Comparison of ENCODE assay signal across 8 cellular contexts in genomic region chr1:149927535-149928387, GRCh38. TPM values are rescaled to one million over a fixed set of nuclear protein-coding genes. Genes with fewer than 3 reads are reported as not detected.
DNase-seq lines count a peak whose midpoint lies in the region; ATAC-seq, FAIRE-seq and TF ChIP-seq lines count a peak whose summit lies in the region.

Gene SF3B4 (minus strand): TSS chr1:149927803. CDS start chr1:149927759, 44 bp downstream.

- peak within 1 kb of the TSS; percentile 37 for H2BK12ac ChIP-seq in trophoblast cell (ENCODE audit: low read length)

- peak within 1 kb of the TSS; percentile 93 for H3K27ac ChIP-seq in cardiac muscle cell
- H3K27ac ChIP-seq in trophoblast cell (ENCODE audit: low read depth, low read length), result peak within 1 kb of the TSS; percentile 95
- H3K27ac ChIP-seq in transverse colon, result peak within 1 kb of the TSS; percentile 94 to 96 (median 96)

- H4K12ac ChIP-seq in trophoblast cell (ENCODE audit: low read depth, low read length), result peak within 1 kb of the TSS; percentile 86

- peak within 1 kb of the TSS; percentile 94 for H4K8ac ChIP-seq in trophoblast cell (ENCODE audit: low read depth, low read length)

- TF ChIP-seq POLR2A in GM12892 (IDR thresholded peaks at IDR 0.05; ENCODE audit: low read depth, low read length) (peak; percentile 98), transverse colon (IDR thresholded peaks at IDR 0.05) (peak; percentile 94)

- TF ChIP-seq CTCF in cardiac muscle cell (IDR thresholded peaks at IDR 0.05; ENCODE audit: low read depth, low read length), result no peak
- TF ChIP-seq CTCF in transverse colon (IDR thresholded peaks at IDR 0.05), result no peak

- H3K4me1 ChIP-seq in adipocyte (ENCODE audit: control insufficient read depth, insufficient read depth, low read length) (peaks cover 32% of the 10 kb centered on the region), cardiac muscle cell (ENCODE audit: low read depth) (peaks cover 13% of the 10 kb centered on the region), trophoblast cell (ENCODE audit: control insufficient read depth in 1 of 2, insufficient read depth in 2 of 2, low read length in 2 of 2) (peaks cover 7 to 10% of the 10 kb centered on the region in 2 experiments), transverse colon (peaks cover 20 to 74% (median 44%) of the 10 kb centered on the region in 4 donors)

- H2BK120ac ChIP-seq in trophoblast cell (ENCODE audit: insufficient read depth, low read length, poor library complexity), result peak within 1 kb of the TSS; percentile 19

- CTCF ChIA-PET in T-cell (lab: Charles Lee), result interaction anchor here in 1 of 2 donors (0.6 to 1.2 kb wide), 6 partner anchors 28 to 326 kb away, joined by 3 to 7 read pairs (median 4); partner anchors contain the start of gene BOLA1

- H3K9ac ChIP-seq in adipocyte (ENCODE audit: low read length), result peak within 1 kb of the TSS; percentile 97
- H3K9ac ChIP-seq in trophoblast cell (ENCODE audit: low read length), result peak within 1 kb of the TSS; percentile 98

- peaks cover 11% of the 10 kb centered on the region for H3K79me1 ChIP-seq in trophoblast cell (ENCODE audit: low read length)

- DNase-seq in GM12892 (ENCODE audit: insufficient read length) (peak; percentile 82), NCI-H1436 treated with DMSO at 0.1 percent for 48 hours (lab: John Stamatoyannopoulos, UW) (peak; percentile 78), T-cell (peak; percentile 87 to 98 (median 96)), adipocyte (ENCODE audit: low read depth) (peak; percentile 98), cardiac muscle cell (ENCODE audit: low read depth in 1 of 2, low spot score in 1 of 2) (peak; percentile 95 to 96), trophoblast cell (peak; percentile 94 to 97), transverse colon (peak; percentile 97)

- peak within 1 kb of the TSS; percentile 94 to 97 (median 97) for H3K4me3 Mint-ChIP-seq in T-cell

- intact Hi-C loops in transverse colon (cut with DNase I; ENCODE audit: low total_unique reads), result loop anchor here (5.0 kb wide), 1 partner anchor 35 kb away; no protein-coding TSS in a partner anchor

- peaks cover 0 to 2% of the 10 kb centered on the region in 2 donors for H3K27me3 Mint-ChIP-seq in T-cell

- no CpG with 5 or more reads among the region's 48 CpGs for WGBS in trophoblast cell (ENCODE audit: extremely low coverage, insufficient coverage, insufficient read length)
- 0 to 1% methylated on average over 10 to 47 of the region's 48 CpGs for WGBS in transverse colon (ENCODE audit: low coverage in 1 of 2), 2 donors

- peaks cover 37% of the 10 kb centered on the region for H3K36me3 Mint-ChIP-seq in T-cell

- H3K18ac ChIP-seq in trophoblast cell (ENCODE audit: low read length), result peak within 1 kb of the TSS; percentile 78

- FAIRE-seq in GM12892 (lab: Jason Lieb, UNC), result peak; percentile 93

- no peak within 1 kb of the TSS for H3K23ac ChIP-seq in trophoblast cell (ENCODE audit: low read length)

- TF ChIP-seq EP300 in transverse colon (IDR thresholded peaks at IDR 0.05; ENCODE audit: low read depth), result no peak

- peak within 1 kb of the TSS; percentile 96 for H3K14ac ChIP-seq in trophoblast cell (ENCODE audit: low read length)

- peaks cover 46 to 55% (median 51%) of the 10 kb centered on the region in 3 donors for H3K4me1 Mint-ChIP-seq in T-cell

- H3K36me3 ChIP-seq in adipocyte (ENCODE audit: control insufficient read depth, insufficient read depth, low read length, severe bottlenecking) (peaks cover 40% of the 10 kb centered on the region), cardiac muscle cell (peaks cover 29% of the 10 kb centered on the region), trophoblast cell (ENCODE audit: control insufficient read depth in 1 of 2, insufficient read depth in 2 of 2, low read length in 2 of 2) (peaks cover 29 to 62% of the 10 kb centered on the region in 2 experiments), transverse colon (peaks cover 0 to 54% (median 24%) of the 10 kb centered on the region in 4 donors)

- peak within 1 kb of the TSS; percentile 89 for H4K91ac ChIP-seq in trophoblast cell (ENCODE audit: low read depth, low read length)

- H2AFZ ChIP-seq in trophoblast cell (ENCODE audit: insufficient read depth, low read length, poor library complexity), result peak within 1 kb of the TSS; percentile 86

- peak within 1 kb of the TSS; percentile 71 for H2AK5ac ChIP-seq in trophoblast cell (ENCODE audit: low read length)

- peak within 1 kb of the TSS; percentile 74 for H3K4me2 ChIP-seq in trophoblast cell (ENCODE audit: low read length)

- peak within 1 kb of the TSS; percentile 95 to 96 for H3K27ac Mint-ChIP-seq in T-cell

- no peaks in the 10 kb centered on the region for H3K27me3 ChIP-seq in adipocyte (replicated peaks; ENCODE audit: control insufficient read depth, insufficient read depth, low read length)
- no peaks in the 10 kb centered on the region for H3K27me3 ChIP-seq in cardiac muscle cell
- H3K27me3 ChIP-seq in trophoblast cell (ENCODE audit: insufficient read depth, low read length), result no peaks in the 10 kb centered on the region
- H3K27me3 ChIP-seq in transverse colon, result no peaks in the 10 kb centered on the region

- in situ Hi-C loops in transverse colon (cut with MboI; ENCODE audit: low pct_ligation_motif_present in 1 of 4, low pct_unique_long_range_greater_than_20kb in 1 of 4, low sequenced_read_pairs in 3 of 4), result no loop called here

- peak; percentile 95 for ATAC-seq in HG02852 (IDR thresholded peaks at IDR 0.05; ENCODE audit: unreplicated experiment)
- peak; percentile 96 to 99 (median 97) for ATAC-seq in T-cell (replicated peaks in 1 of 4)

- H2BK5ac ChIP-seq in trophoblast cell (ENCODE audit: low read depth, low read length, poor library complexity), result peak within 1 kb of the TSS; percentile 77

- no peaks in the 10 kb centered on the region for H3K9me3 Mint-ChIP-seq in T-cell

- POLR2A ChIA-PET in T-cell (lab: Charles Lee), result interaction anchor here (0.6 to 2.8 kb wide), 7 partner anchors 37 to 1021 kb away, joined by 3 to 45 read pairs (median 5); a partner anchor contains a TSS

- peak within 1 kb of the TSS; percentile 92 for H3K4ac ChIP-seq in trophoblast cell (ENCODE audit: low read depth, low read length)

- peak within 1 kb of the TSS; percentile 95 for H3K4me3 ChIP-seq in adipocyte (ENCODE audit: low read length)
- peak within 1 kb of the TSS; percentile 84 for H3K4me3 ChIP-seq in cardiac muscle cell
- H3K4me3 ChIP-seq in trophoblast cell (ENCODE audit: low read depth, low read length), result peak within 1 kb of the TSS; percentile 95
- peak within 1 kb of the TSS; percentile 82 to 98 (median 86) for H3K4me3 ChIP-seq in transverse colon

- H3K9me3 ChIP-seq in adipocyte (ENCODE audit: control insufficient read depth, low read length), result no peaks in the 10 kb centered on the region
- H3K9me3 ChIP-seq in cardiac muscle cell (ENCODE audit: low read depth), result no peaks in the 10 kb centered on the region
- H3K9me3 ChIP-seq in trophoblast cell (ENCODE audit: insufficient read depth, low read depth, low read length), result no peaks in the 10 kb centered on the region
- H3K9me3 ChIP-seq in transverse colon, result no peaks in the 10 kb centered on the region

- H3K79me2 ChIP-seq in trophoblast cell (ENCODE audit: control insufficient read depth, insufficient read depth, low read length, poor library complexity), result peaks cover 8% of the 10 kb centered on the region

RNA-seq across cellular contexts. Expression of gene SF3B4, which starts in this region (rescaled TPM):
- polyA plus RNA-seq in GM12892 (2012; ENCODE audit: missing spikeins), result 37.6 TPM
- 10 to 100 TPM; 45.3 to 54.6 (median 51.6) TPM for total RNA-seq in T-cell
- 18.1 and 19.1 TPM in 2 replicates for total RNA-seq in cardiac muscle cell
- polyA plus RNA-seq in cardiac muscle cell, result 74.9 and 75.8 TPM in 2 replicates
- polyA plus RNA-seq in trophoblast cell (2013), result 101 and 103 TPM in 2 replicates
- total RNA-seq in transverse colon, result 10 to 100 TPM; 32.4 to 78.6 (median 46.2) TPM

Comparison
In these comparisons a context has a peak if more than half of its experiments do, and no peak if none do; other contexts are left out.
1. Peak in every context shown above with its lines: DNase-seq, ATAC-seq, H3K4me3 ChIP-seq and H3K27ac ChIP-seq.